1 cellular context compared by ENCODE assay signal in the genomic region with DNA sequence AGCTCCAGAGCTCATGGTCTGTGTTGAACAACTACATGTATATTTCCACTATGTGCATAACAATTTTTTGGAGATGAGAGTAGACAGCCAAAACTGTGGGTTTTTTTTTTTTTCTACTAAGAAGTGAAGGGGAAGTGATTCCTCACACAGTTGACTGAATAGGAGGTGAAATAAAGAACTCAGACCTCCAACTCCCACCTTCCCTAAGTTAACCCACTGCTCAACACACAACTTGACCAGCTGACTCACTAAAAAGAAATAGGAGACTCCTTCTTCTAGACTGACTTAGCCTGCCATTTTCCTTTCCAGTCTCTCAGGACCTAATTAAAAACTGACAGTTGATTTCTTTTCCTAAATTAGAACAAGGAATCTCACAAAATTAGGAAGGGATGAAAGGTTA.
TF ChIP-seq lines count a peak whose summit lies in the region.

No MANE protein-coding gene starts in this region.

TF ChIP-seq in HepG2, 621 proteins besides CTCF, POLR2A, EP300 and RAD21:
- TF ChIP-seq KAT8 (CRISPR knock-in tag; IDR thresholded peaks at IDR 0.05) (no peak), ZNF543 (CRISPR knock-in tag; IDR thresholded peaks at IDR 0.05) (no peak), ZNF251 (CRISPR knock-in tag; IDR thresholded peaks at IDR 0.05) (no peak), ZNF781 (CRISPR knock-in tag; IDR thresholded peaks at IDR 0.05; ENCODE audit: borderline replicate concordance, not compliant biosample characterization) (no peak)
- TF ChIP-seq, protein P1, sequence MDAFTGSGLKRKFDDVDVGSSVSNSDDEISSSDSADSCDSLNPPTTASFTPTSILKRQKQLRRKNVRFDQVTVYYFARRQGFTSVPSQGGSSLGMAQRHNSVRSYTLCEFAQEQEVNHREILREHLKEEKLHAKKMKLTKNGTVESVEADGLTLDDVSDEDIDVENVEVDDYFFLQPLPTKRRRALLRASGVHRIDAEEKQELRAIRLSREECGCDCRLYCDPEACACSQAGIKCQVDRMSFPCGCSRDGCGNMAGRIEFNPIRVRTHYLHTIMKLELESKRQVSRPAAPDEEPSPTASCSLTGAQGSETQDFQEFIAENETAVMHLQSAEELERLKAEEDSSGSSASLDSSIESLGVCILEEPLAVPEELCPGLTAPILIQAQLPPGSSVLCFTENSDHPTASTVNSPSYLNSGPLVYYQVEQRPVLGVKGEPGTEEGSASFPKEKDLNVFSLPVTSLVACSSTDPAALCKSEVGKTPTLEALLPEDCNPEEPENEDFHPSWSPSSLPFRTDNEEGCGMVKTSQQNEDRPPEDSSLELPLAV (CRISPR knock-in tag; conservative IDR thresholded peaks at IDR 0.05; ENCODE audit: low read depth): no peak
- TF ChIP-seq, protein P2, sequence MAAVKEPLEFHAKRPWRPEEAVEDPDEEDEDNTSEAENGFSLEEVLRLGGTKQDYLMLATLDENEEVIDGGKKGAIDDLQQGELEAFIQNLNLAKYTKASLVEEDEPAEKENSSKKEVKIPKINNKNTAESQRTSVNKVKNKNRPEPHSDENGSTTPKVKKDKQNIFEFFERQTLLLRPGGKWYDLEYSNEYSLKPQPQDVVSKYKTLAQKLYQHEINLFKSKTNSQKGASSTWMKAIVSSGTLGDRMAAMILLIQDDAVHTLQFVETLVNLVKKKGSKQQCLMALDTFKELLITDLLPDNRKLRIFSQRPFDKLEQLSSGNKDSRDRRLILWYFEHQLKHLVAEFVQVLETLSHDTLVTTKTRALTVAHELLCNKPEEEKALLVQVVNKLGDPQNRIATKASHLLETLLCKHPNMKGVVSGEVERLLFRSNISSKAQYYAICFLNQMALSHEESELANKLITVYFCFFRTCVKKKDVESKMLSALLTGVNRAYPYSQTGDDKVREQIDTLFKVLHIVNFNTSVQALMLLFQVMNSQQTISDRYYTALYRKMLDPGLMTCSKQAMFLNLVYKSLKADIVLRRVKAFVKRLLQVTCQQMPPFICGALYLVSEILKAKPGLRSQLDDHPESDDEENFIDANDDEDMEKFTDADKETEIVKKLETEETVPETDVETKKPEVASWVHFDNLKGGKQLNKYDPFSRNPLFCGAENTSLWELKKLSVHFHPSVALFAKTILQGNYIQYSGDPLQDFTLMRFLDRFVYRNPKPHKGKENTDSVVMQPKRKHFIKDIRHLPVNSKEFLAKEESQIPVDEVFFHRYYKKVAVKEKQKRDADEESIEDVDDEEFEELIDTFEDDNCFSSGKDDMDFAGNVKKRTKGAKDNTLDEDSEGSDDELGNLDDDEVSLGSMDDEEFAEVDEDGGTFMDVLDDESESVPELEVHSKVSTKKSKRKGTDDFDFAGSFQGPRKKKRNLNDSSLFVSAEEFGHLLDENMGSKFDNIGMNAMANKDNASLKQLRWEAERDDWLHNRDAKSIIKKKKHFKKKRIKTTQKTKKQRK (IDR thresholded peaks at IDR 0.05; ENCODE audit: low read length): no peak
- TF ChIP-seq, protein P3, sequence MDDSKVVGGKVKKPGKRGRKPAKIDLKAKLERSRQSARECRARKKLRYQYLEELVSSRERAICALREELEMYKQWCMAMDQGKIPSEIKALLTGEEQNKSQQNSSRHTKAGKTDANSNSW (CRISPR knock-in tag; IDR thresholded peaks at IDR 0.05; ENCODE audit: borderline replicate concordance): no peak
